In the genomic region with DNA sequence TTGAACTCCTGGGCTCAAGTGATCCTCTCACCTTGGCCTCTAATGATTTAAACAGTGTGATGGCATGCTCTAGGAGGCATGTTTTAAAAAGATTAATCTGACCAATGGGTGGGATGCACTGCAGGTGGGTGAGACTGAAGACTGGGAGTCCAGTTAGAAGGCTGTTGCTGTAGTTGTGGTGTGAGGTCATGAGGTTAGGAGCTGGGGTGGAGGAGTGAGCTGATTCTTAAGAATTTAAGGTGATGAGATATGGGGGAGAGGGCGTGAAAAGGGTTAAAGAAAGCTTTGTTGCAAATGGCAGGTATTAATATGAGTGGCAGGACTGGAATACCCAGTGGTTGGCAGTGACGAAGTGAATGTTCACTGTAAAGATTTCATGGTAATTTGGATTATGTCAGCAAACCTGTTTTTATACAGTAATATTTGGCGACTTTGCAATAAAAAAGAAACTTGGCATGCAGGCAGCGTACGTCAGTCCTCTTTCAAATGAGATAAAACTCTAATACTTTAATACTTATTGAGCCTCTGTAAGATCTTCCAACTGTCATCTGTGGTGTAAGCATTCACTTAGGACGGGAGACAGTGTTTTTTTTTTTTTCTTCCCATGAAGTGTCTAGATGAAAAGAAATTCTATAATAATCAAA, we compare ENCODE assay signal across 17 cellular contexts.
"Had no signal": no experiment of that assay in that cellular context is flagged by ENCODE, and none has a peak within 500 bp of the region (broad histone marks: within the 10 kb centered on the region; RNA-seq: fewer than 3 reads in every experiment).

No MANE protein-coding gene starts in this region.

- H3K4me1 ChIP-seq: body of pancreas, gastrocnemius medialis had no signal

- FAIRE-seq: endothelial cell of umbilical vein had no signal

- H3K27ac ChIP-seq: body of pancreas, gastrocnemius medialis had no signal

- ATAC-seq: body of pancreas; gastrocnemius medialis; mucosa of descending colon; naive thymus-derived CD4-positive, alpha-beta T cell; stimulated activated effector memory CD8-positive, alpha-beta T cell treated with anti-CD3 and anti-CD28 coated beads, Interleukin-12 subunit alpha, Interleukin-12 subunit beta, amount 100 ng/mL, for 72 hours had no signal

- H3K4me1 Mint-ChIP-seq: activated CD4-positive, alpha-beta T cell treated with anti-CD3 and anti-CD28 coated beads, Interleukin-2, amount 10 ng/mL, durations not matched to agents 7 days and 5 days; naive thymus-derived CD4-positive, alpha-beta T cell had no signal

- H3K36me3 Mint-ChIP-seq: stimulated activated effector memory CD8-positive, alpha-beta T cell treated with anti-CD3 and anti-CD28 coated beads, Interleukin-12 subunit alpha, Interleukin-12 subunit beta, amount 100 ng/mL, for 72 hours had no signal

- H3K36me3 ChIP-seq: gastrocnemius medialis, heart left ventricle had no signal

- DNase-seq: activated CD4-positive, alpha-beta T cell treated with anti-CD3 and anti-CD28 coated beads, Interleukin-2, amount 10 ng/mL, durations not matched to agents 7 days and 5 days; activated CD8-positive, alpha-beta memory T cell treated with anti-CD3 and anti-CD28 coated beads, Interleukin-2, amount 50 U/mL, for 48 hours; activated gamma-delta T cell treated with Interleukin-2 at 50 U/mL for 16 hours; amygdala; body of pancreas; cortex of kidney; effector CD8-positive, alpha-beta T cell; gastrocnemius medialis; heart left ventricle; left cardiac atrium; mucosa of descending colon; naive thymus-derived CD4-positive, alpha-beta T cell; nucleus accumbens had no signal

- H3K27me3 Mint-ChIP-seq: activated CD4-positive, alpha-beta T cell treated with anti-CD3 and anti-CD28 coated beads, Interleukin-2, amount 10 ng/mL, durations not matched to agents 7 days and 5 days; activated naive CD8-positive, alpha-beta T cell; progenitor cell of endocrine pancreas had no signal

- H3K4me3 Mint-ChIP-seq: activated CD4-positive, alpha-beta T cell treated with anti-CD3 and anti-CD28 coated beads, Interleukin-2, amount 10 ng/mL, durations not matched to agents 7 days and 5 days; activated naive CD8-positive, alpha-beta T cell; naive thymus-derived CD4-positive, alpha-beta T cell; stimulated activated effector memory CD8-positive, alpha-beta T cell treated with anti-CD3 and anti-CD28 coated beads, Interleukin-12 subunit alpha, Interleukin-12 subunit beta, amount 100 ng/mL, for 72 hours had no signal

- H3K9me3 ChIP-seq: body of pancreas, gastrocnemius medialis, mucosa of descending colon had no signal

- H3K27me3 ChIP-seq: body of pancreas, gastrocnemius medialis, heart left ventricle had no signal

- H3K27ac Mint-ChIP-seq: activated CD4-positive, alpha-beta T cell treated with anti-CD3 and anti-CD28 coated beads, Interleukin-2, amount 10 ng/mL, durations not matched to agents 7 days and 5 days; activated naive CD8-positive, alpha-beta T cell; naive thymus-derived CD4-positive, alpha-beta T cell; progenitor cell of endocrine pancreas; stimulated activated effector memory CD8-positive, alpha-beta T cell treated with anti-CD3 and anti-CD28 coated beads, Interleukin-12 subunit alpha, Interleukin-12 subunit beta, amount 100 ng/mL, for 72 hours had no signal

- H3K4me3 ChIP-seq: body of pancreas, gastrocnemius medialis, heart left ventricle, mucosa of descending colon had no signal
